ENCODE assay signal across 9 cellular contexts in genomic region chrX:63349307-63349706, GRCh38. TPM values are rescaled to one million over a fixed set of nuclear protein-coding genes. Genes with fewer than 3 reads are reported as not detected.
DNase-seq lines count a peak whose midpoint lies in the region; ATAC-seq, FAIRE-seq and TF ChIP-seq lines count a peak whose summit lies in the region.
"Had no signal": no experiment of that assay in that cellular context is flagged by ENCODE, and none has a peak within 500 bp of the region (broad histone marks: within the 10 kb centered on the region; RNA-seq: fewer than 3 reads in every experiment).

No MANE protein-coding gene starts in this region.

- H3K27ac ChIP-seq in astrocyte (ENCODE audit: low read depth, low read length), result no peak overlapping the region

- H3K4me3 Mint-ChIP-seq in activated T-cell treated with anti-CD3 and anti-CD28 coated beads, Interleukin-2, amount 50 U/mL, for 24 hours, result peak overlapping the region; percentile 81
- peak overlapping the region; percentile 2 for H3K4me3 Mint-ChIP-seq in astrocyte (ENCODE audit: unreplicated experiment)

- peaks cover 15% of the 10 kb centered on the region for H3K79me2 ChIP-seq in astrocyte (ENCODE audit: insufficient read depth, low read length)

- peaks cover 18% of the 10 kb centered on the region for H3K27me3 Mint-ChIP-seq in activated T-cell treated with anti-CD3 and anti-CD28 coated beads, Interleukin-2, amount 50 U/mL, for 24 hours
- no peaks in the 10 kb centered on the region for H3K27me3 Mint-ChIP-seq in astrocyte (ENCODE audit: low read depth, unreplicated experiment)

- H3K4me1 Mint-ChIP-seq in activated T-cell treated with anti-CD3 and anti-CD28 coated beads, Interleukin-2, amount 50 U/mL, for 24 hours (ENCODE audit: low read depth), result peaks cover 16% of the 10 kb centered on the region
- no peaks in the 10 kb centered on the region for H3K4me1 Mint-ChIP-seq in astrocyte (ENCODE audit: low read depth, unreplicated experiment)

- no peak for DNase-seq in activated T-cell treated with anti-CD3 and anti-CD28 coated beads, Interleukin-2, amount 50 U/mL, for 24 hours
- DNase-seq in activated T-cell treated with anti-CD3 and anti-CD28 coated beads, Interleukin-2, amount 50 U/mL, for 1 hour, result no peak
- DNase-seq in NCI-H345 (lab: John Stamatoyannopoulos, UW) (peak; percentile 35), astrocyte (ENCODE audit: low read depth) (no peak), skeletal muscle cell (ENCODE audit: low read depth) (no peak), inferior parietal cortex (ENCODE audit: extremely low spot score) (no peak)
- DNase-seq: kidney had no signal

- H3K27me3 ChIP-seq in astrocyte (ENCODE audit: insufficient read depth, low read length), result no peaks in the 10 kb centered on the region

- H3K9me3 Mint-ChIP-seq in activated T-cell treated with anti-CD3 and anti-CD28 coated beads, Interleukin-2, amount 50 U/mL, for 24 hours, result no peaks in the 10 kb centered on the region
- H3K9me3 Mint-ChIP-seq in astrocyte (ENCODE audit: unreplicated experiment), result no peaks in the 10 kb centered on the region

- H3K36me3 ChIP-seq in astrocyte (ENCODE audit: insufficient read depth, low read length), result no peaks in the 10 kb centered on the region

- no peak for TF ChIP-seq CTCF in astrocyte (IDR thresholded peaks at IDR 0.05; ENCODE audit: insufficient read depth, low read depth, low read length)

- no peak overlapping the region for H3K9ac ChIP-seq in astrocyte (ENCODE audit: low read length)

- FAIRE-seq in astrocyte (lab: Jason Lieb, UNC), result peak; percentile 50

- ATAC-seq in HG03135 (IDR thresholded peaks at IDR 0.05; ENCODE audit: unreplicated experiment) (no peak), HG03571 (IDR thresholded peaks at IDR 0.05; ENCODE audit: unreplicated experiment) (no peak)

- no peaks in the 10 kb centered on the region for H3K9me3 ChIP-seq in astrocyte (ENCODE audit: insufficient read depth, low read depth, low read length)

- H3K4me2 ChIP-seq in astrocyte (ENCODE audit: low read length), result peak overlapping the region; percentile 90

- H2AFZ ChIP-seq in astrocyte (ENCODE audit: low read depth, low read length), result no peak overlapping the region

- no peak overlapping the region for H3K4me3 ChIP-seq in astrocyte (ENCODE audit: insufficient read depth, low read depth, low read length)
- H3K4me3 ChIP-seq in skeletal muscle cell (ENCODE audit: low read depth, low read length), result peak overlapping the region; percentile 13

- H3K36me3 Mint-ChIP-seq in activated T-cell treated with anti-CD3 and anti-CD28 coated beads, Interleukin-2, amount 50 U/mL, for 24 hours (ENCODE audit: low read depth), result peaks cover 4% of the 10 kb centered on the region
- no peaks in the 10 kb centered on the region for H3K36me3 Mint-ChIP-seq in astrocyte (ENCODE audit: low read depth, unreplicated experiment)

- no peak overlapping the region for H3K27ac Mint-ChIP-seq in activated T-cell treated with anti-CD3 and anti-CD28 coated beads, Interleukin-2, amount 50 U/mL, for 24 hours
- H3K27ac Mint-ChIP-seq in astrocyte (ENCODE audit: unreplicated experiment), result no peak overlapping the region

- H3K4me1 ChIP-seq in astrocyte (ENCODE audit: insufficient read depth, low read length), result peaks cover 4% of the 10 kb centered on the region

- no peaks in the 10 kb centered on the region for H4K20me1 ChIP-seq in astrocyte (ENCODE audit: insufficient read depth, low read length)

RNA-seq across cellular contexts. Expression of gene SPIN4, which starts 1.8 kb away (rescaled TPM):
- total RNA-seq in astrocyte, result 3.1 and 4.9 TPM in 2 replicates
